8 cellular contexts compared by ENCODE assay signal in genomic region chr2:197803033-197803444, GRCh38. TPM values are rescaled to one million over a fixed set of nuclear protein-coding genes. Genes with fewer than 3 reads are reported as not detected.
DNase-seq lines count a peak whose midpoint lies in the region; ATAC-seq, FAIRE-seq and TF ChIP-seq lines count a peak whose summit lies in the region.

No MANE protein-coding gene starts in this region.

- TF ChIP-seq CTCF in GM10266 (IDR thresholded peaks at IDR 0.05; ENCODE audit: control insufficient read depth, insufficient read depth, low read depth, missing control alignments) (peak; percentile 67), OCI-LY1 (IDR thresholded peaks at IDR 0.05; ENCODE audit: low read length) (peak; percentile 70; the same call in 1 of the 2 replicates), MCF 10A (IDR thresholded peaks at IDR 0.05; ENCODE audit: unreplicated experiment) (peak; percentile 70), keratinocyte (optimal IDR thresholded peaks at IDR 0.05 in 1 of 3, IDR thresholded peaks at IDR 0.05 in 1 of 3, conservative IDR thresholded peaks at IDR 0.05 in 1 of 3; ENCODE audit: extremely low read depth in 1 of 3, insufficient read depth in 2 of 3, low read length in 3 of 3) (peak; percentile 27 to 79 (median 69)), testis (IDR thresholded peaks at IDR 0.05) (peak; percentile 43 to 66 (median 64))

- no peaks in the 10 kb centered on the region for H3K36me3 Mint-ChIP-seq in MCF 10A (ENCODE audit: insufficient read depth, unreplicated experiment)
- H3K36me3 Mint-ChIP-seq in activated T-helper 2 cell treated with anti-CD3 and anti-CD28 coated beads, Interferon-gamma antibody, Interleukin-2, Interleukin-4, amounts not matched to agents 10 μg/mL and 5 μg/mL and 100 μg/mL, durations not matched to agents 14 hours and 24 hours and 36 hours (ENCODE audit: low read depth): no peaks in the 10 kb centered on the region

- no peaks in the 10 kb centered on the region for H3K9me2 ChIP-seq in OCI-LY1 (ENCODE audit: low read depth, low read length)

- H3K27ac Mint-ChIP-seq in MCF 10A (ENCODE audit: low read depth, unreplicated experiment): no peak overlapping the region
- H3K27ac Mint-ChIP-seq in activated T-helper 2 cell treated with anti-CD3 and anti-CD28 coated beads, Interferon-gamma antibody, Interleukin-2, Interleukin-4, amounts not matched to agents 10 μg/mL and 5 μg/mL and 100 μg/mL, durations not matched to agents 14 hours and 24 hours and 36 hours: no peak overlapping the region

- H3K9me3 ChIP-seq in OCI-LY1 (ENCODE audit: low read length) (no peaks in the 10 kb centered on the region), keratinocyte (ENCODE audit: control insufficient read depth, low read depth, low read length) (no peaks in the 10 kb centered on the region), testis (no peaks in the 10 kb centered on the region)

- no TSS peak for BruUV-seq in MCF 10A (replicated peaks; lab: Mats Ljungman, UMichigan)

- dilution Hi-C loops in keratinocyte (cut with MboI; ENCODE audit: extremely low pct_ligation_motif_present, low sequenced_read_pairs): loop anchor here (25.0 kb wide), 1 partner anchor 309 kb away; no protein-coding TSS in a partner anchor

- H3K79me2 ChIP-seq in OCI-LY1 (ENCODE audit: insufficient read depth, low read length) (no peaks in the 10 kb centered on the region), keratinocyte (ENCODE audit: control insufficient read depth, insufficient read depth, low read length) (no peaks in the 10 kb centered on the region)

- CTCF ChIA-PET in MCF 10A (lab: Yijun Ruan, JAX): interaction anchor here (0.6 to 1.8 kb wide), 6 partner anchors 11 to 494 kb away, joined by 3 to 15 read pairs (median 4); no protein-coding TSS in a partner anchor

- no peaks in the 10 kb centered on the region for H3K27me3 ChIP-seq in OCI-LY1 (ENCODE audit: insufficient read depth, low read length)
- H3K27me3 ChIP-seq in keratinocyte (ENCODE audit: control insufficient read depth, extremely low read depth, insufficient read depth, low read length): peaks cover 24% of the 10 kb centered on the region
- no peaks in the 10 kb centered on the region for H3K27me3 ChIP-seq in testis

- no peaks in the 10 kb centered on the region for H3K9me3 Mint-ChIP-seq in MCF 10A (ENCODE audit: unreplicated experiment)
- no peaks in the 10 kb centered on the region for H3K9me3 Mint-ChIP-seq in activated T-helper 2 cell treated with anti-CD3 and anti-CD28 coated beads, Interferon-gamma antibody, Interleukin-2, Interleukin-4, amounts not matched to agents 10 μg/mL and 5 μg/mL and 100 μg/mL, durations not matched to agents 14 hours and 24 hours and 36 hours

- H3K9ac ChIP-seq in OCI-LY1 (ENCODE audit: low read length) (no peak overlapping the region), keratinocyte (ENCODE audit: control insufficient read depth, extremely low read depth, insufficient read depth, low read length) (no peak overlapping the region)

- H3F3A ChIP-seq in OCI-LY1 (ENCODE audit: insufficient read depth, low read length): no peaks in the 10 kb centered on the region

- H3K4me2 ChIP-seq in OCI-LY1 (ENCODE audit: low read length) (no peak overlapping the region), keratinocyte (ENCODE audit: control insufficient read depth, extremely low read depth, insufficient read depth, low read depth, low read length) (no peak overlapping the region)

- intact Hi-C loops in MCF 10A (cut with micrococcal nuclease) (loop anchor here (1.0 kb wide), 3 partner anchors 251 to 493 kb away; no protein-coding TSS in a partner anchor), testis (cut with DNase I; ENCODE audit: low total_unique reads) (loop anchor here (10.0 kb wide), 1 partner anchor 322 kb away; no protein-coding TSS in a partner anchor)
- intact Hi-C loops in activated T-helper 2 cell treated with anti-CD3 and anti-CD28 coated beads, Interferon-gamma antibody, Interleukin-2, Interleukin-4, amounts not matched to agents 10 μg/mL and 5 μg/mL and 100 μg/mL, durations not matched to agents 14 hours and 24 hours and 36 hours (cut with micrococcal nuclease): loop anchor here (1.0 to 5.0 kb wide), 4 partner anchors 204 to 493 kb away; no protein-coding TSS in a partner anchor

- TF ChIP-seq POLR2A in testis (IDR thresholded peaks at IDR 0.05): no peak

- peak; percentile 34 for ATAC-seq in HG03139 (IDR thresholded peaks at IDR 0.05; ENCODE audit: unreplicated experiment)

- 16 to 22% methylated on average over 2 of the region's 2 CpGs for WGBS in testis, 2 donors

- DNase-seq in AG08395 (ENCODE audit: low spot score) (peak; percentile 71), GM10266 (ENCODE audit: extremely low spot score) (peak; percentile 70), MCF 10A (ENCODE audit: unreplicated experiment) (peak; percentile 55), keratinocyte (ENCODE audit: low read depth, low spot score) (no peak), testis (no peak)
- no peak for DNase-seq in activated T-helper 2 cell treated with anti-CD3 and anti-CD28 coated beads, Interferon-gamma antibody, Interleukin-2, Interleukin-4, amounts not matched to agents 10 μg/mL and 5 μg/mL and 100 μg/mL, durations not matched to agents 14 hours and 24 hours and 36 hours (ENCODE audit: low spot score)

- H3K27me3 Mint-ChIP-seq in MCF 10A (ENCODE audit: insufficient read depth, unreplicated experiment): peaks cover 18% of the 10 kb centered on the region
- H3K27me3 Mint-ChIP-seq in activated T-helper 2 cell treated with anti-CD3 and anti-CD28 coated beads, Interferon-gamma antibody, Interleukin-2, Interleukin-4, amounts not matched to agents 10 μg/mL and 5 μg/mL and 100 μg/mL, durations not matched to agents 14 hours and 24 hours and 36 hours (ENCODE audit: low read depth): peaks cover 34% of the 10 kb centered on the region

- no peak overlapping the region for H3K27ac ChIP-seq in OCI-LY1 (ENCODE audit: low read depth, low read length, poor library complexity, severe bottlenecking)
- no peak overlapping the region for H3K27ac ChIP-seq in keratinocyte (ENCODE audit: control insufficient read depth, insufficient read depth, low read length)
- H3K27ac ChIP-seq in testis: no peak overlapping the region

- H3K4me1 ChIP-seq in OCI-LY1 (ENCODE audit: insufficient read depth, low read length, severe bottlenecking): peaks cover 6% of the 10 kb centered on the region
- peaks cover 3% of the 10 kb centered on the region for H3K4me1 ChIP-seq in keratinocyte (ENCODE audit: control insufficient read depth, extremely low read depth, insufficient read depth, low read length)
- H3K4me1 ChIP-seq in testis: no peaks in the 10 kb centered on the region

- no peaks in the 10 kb centered on the region for H3K9me1 ChIP-seq in keratinocyte (ENCODE audit: control insufficient read depth, extremely low read depth, insufficient read depth, low read length)

- no peak overlapping the region for H3K4me3 Mint-ChIP-seq in MCF 10A (ENCODE audit: unreplicated experiment)
- H3K4me3 Mint-ChIP-seq in activated T-helper 2 cell treated with anti-CD3 and anti-CD28 coated beads, Interferon-gamma antibody, Interleukin-2, Interleukin-4, amounts not matched to agents 10 μg/mL and 5 μg/mL and 100 μg/mL, durations not matched to agents 14 hours and 24 hours and 36 hours (ENCODE audit: low read depth): no peak overlapping the region

- FAIRE-seq in keratinocyte (lab: Jason Lieb, UNC): peak; percentile 13

- H3K4me3 ChIP-seq in OCI-LY1 (ENCODE audit: low read depth, low read length, poor library complexity, severe bottlenecking): no peak overlapping the region
- H3K4me3 ChIP-seq in keratinocyte (ENCODE audit: control insufficient read depth in 2 of 3, extremely low read depth in 1 of 3, insufficient read depth in 2 of 3, low read depth in 1 of 3, low read length in 3 of 3): no peak overlapping the region
- H3K4me3 ChIP-seq in testis: no peak overlapping the region

- H4K20me1 ChIP-seq in OCI-LY1 (ENCODE audit: insufficient read depth, low read length) (no peaks in the 10 kb centered on the region), keratinocyte (ENCODE audit: control insufficient read depth, extremely low read depth, insufficient read depth, low read length) (no peaks in the 10 kb centered on the region)

- POLR2A ChIA-PET in MCF 10A (lab: Yijun Ruan, JAX): interaction anchor here (1.4 kb wide), 1 partner anchor 184 kb away, joined by 3 read pairs; no protein-coding TSS in a partner anchor

- H2AFZ ChIP-seq in OCI-LY1 (ENCODE audit: low read length) (no peak overlapping the region), keratinocyte (ENCODE audit: control insufficient read depth, low read length) (no peak overlapping the region)

- peaks cover 6% of the 10 kb centered on the region for H3K4me1 Mint-ChIP-seq in MCF 10A (ENCODE audit: insufficient read depth, unreplicated experiment)
- H3K4me1 Mint-ChIP-seq in activated T-helper 2 cell treated with anti-CD3 and anti-CD28 coated beads, Interferon-gamma antibody, Interleukin-2, Interleukin-4, amounts not matched to agents 10 μg/mL and 5 μg/mL and 100 μg/mL, durations not matched to agents 14 hours and 24 hours and 36 hours (ENCODE audit: low read depth): peaks cover 35% of the 10 kb centered on the region

- H3K36me3 ChIP-seq in OCI-LY1 (ENCODE audit: insufficient read depth, low read length) (no peaks in the 10 kb centered on the region), keratinocyte (ENCODE audit: control insufficient read depth in 2 of 2, extremely low read depth in 1 of 2, insufficient read depth in 2 of 2, low read length in 2 of 2) (no peaks in the 10 kb centered on the region), testis (ENCODE audit: low read depth, missing control alignments) (no peaks in the 10 kb centered on the region)

RNA-seq across cellular contexts. Expression of gene PLCL1, which starts 1.4 kb away (rescaled TPM):
- total RNA-seq in MCF 10A (2022): 0.12 and 0.22 TPM in 2 replicates
- polyA plus RNA-seq in keratinocyte: 0.01 TPM in 2 of 3 replicates, not detected in the other
- polyA plus RNA-seq in keratinocyte (2011; ENCODE audit: low read depth): not detected
- polyA plus RNA-seq in keratinocyte (2011; cell fraction: cytosol; rRNA removed): 0.01 TPM in 1 of 2 replicates, not detected in the other
- not detected in 2 replicates for polyA plus RNA-seq in keratinocyte (2011; cell fraction: nucleus; rRNA removed)
- polyA plus RNA-seq in keratinocyte (2012; ENCODE audit: low replicate concordance): not detected in 2 replicates
- polyA minus RNA-seq in keratinocyte: not detected in 3 replicates
- not detected for polyA minus RNA-seq in keratinocyte (2011; cell fraction: cytosol; rRNA and poly(A)+ RNA removed)
- polyA minus RNA-seq in keratinocyte (2011; cell fraction: nucleus; rRNA and poly(A)+ RNA removed): 0.08 TPM in 1 of 2 replicates, not detected in the other
- 1 to 10 TPM; 2.1 to 2.4 TPM for total RNA-seq in testis
- polyA plus RNA-seq in testis (ENCODE audit: insufficient read depth, low read depth, low replicate concordance): 2.6 TPM
- 1.8 and 2.0 TPM in 2 replicates for total RNA-seq in activated T-helper 2 cell treated with anti-CD3 and anti-CD28 coated beads, Interferon-gamma antibody, Interleukin-2, Interleukin-4, amounts not matched to agents 10 μg/mL and 5 μg/mL and 100 μg/mL, durations not matched to agents 14 hours and 24 hours and 36 hours

RNA-seq across cellular contexts. Expression of gene BOLL, which starts 17.9 kb away (rescaled TPM):
- total RNA-seq in MCF 10A (2022) (not detected in 2 replicates), testis (10 to 100 TPM; 51.0 to 65.0 TPM)
- polyA plus RNA-seq in keratinocyte (not detected in 3 replicates), testis (ENCODE audit: insufficient read depth, low read depth, low replicate concordance) (256 TPM)
- polyA plus RNA-seq in keratinocyte (2011; ENCODE audit: low read depth): not detected
- polyA plus RNA-seq in keratinocyte (2011; cell fraction: cytosol; rRNA removed): not detected in 2 replicates
- not detected in 2 replicates for polyA plus RNA-seq in keratinocyte (2011; cell fraction: nucleus; rRNA removed)
- not detected in 2 replicates for polyA plus RNA-seq in keratinocyte (2012; ENCODE audit: low replicate concordance)
- not detected in 3 replicates for polyA minus RNA-seq in keratinocyte
- polyA minus RNA-seq in keratinocyte (2011; cell fraction: cytosol; rRNA and poly(A)+ RNA removed): not detected
- not detected in 2 replicates for polyA minus RNA-seq in keratinocyte (2011; cell fraction: nucleus; rRNA and poly(A)+ RNA removed)
- not detected in 2 replicates for total RNA-seq in activated T-helper 2 cell treated with anti-CD3 and anti-CD28 coated beads, Interferon-gamma antibody, Interleukin-2, Interleukin-4, amounts not matched to agents 10 μg/mL and 5 μg/mL and 100 μg/mL, durations not matched to agents 14 hours and 24 hours and 36 hours

Comparison
In these comparisons a context has a peak if more than half of its experiments do, and no peak if none do; other contexts are left out.
1. DNase-seq: peak in AG08395 (single experiment), GM10266 (single experiment) and MCF 10A (single experiment); none in keratinocyte (single experiment), testis (single experiment) and activated T-helper 2 cell treated with anti-CD3 and anti-CD28 coated beads, Interferon-gamma antibody, Interleukin-2, Interleukin-4, amounts not matched to agents 10 μg/mL and 5 μg/mL and 100 μg/mL, durations not matched to agents 14 hours and 24 hours and 36 hours (single experiment).
2. RNA of gene BOLL, which starts 17.9 kb away (total RNA-seq): 51.0 to 65.0 TPM in testis; not detected in MCF 10A and not detected in activated T-helper 2 cell treated with anti-CD3 and anti-CD28 coated beads, Interferon-gamma antibody, Interleukin-2, Interleukin-4, amounts not matched to agents 10 μg/mL and 5 μg/mL and 100 μg/mL, durations not matched to agents 14 hours and 24 hours and 36 hours; every median in the first group is over 10 times any median in the second.
3. Peak in every context shown above with its lines, with median percentiles within 50 percentile points of each other: CTCF ChIP-seq.